In genomic region chr9:136960938-136961275, GRCh38 we compare ENCODE assay signal across 1 cellular context.
TF ChIP-seq lines count a peak whose summit lies in the region.

No MANE protein-coding gene starts in this region.

TF ChIP-seq in H1, 55 proteins besides CTCF, POLR2A, EP300 and RAD21:
- TF ChIP-seq KDM4A (IDR thresholded peaks at IDR 0.05; ENCODE audit: low read depth, low read length, severe bottlenecking) (no peak), JUN (IDR thresholded peaks at IDR 0.05; ENCODE audit: low read depth, low read length) (no peak), RBBP5 (IDR thresholded peaks at IDR 0.05; ENCODE audit: borderline replicate concordance, low read depth, low read length) (no peak), RFX5 (IDR thresholded peaks at IDR 0.05; ENCODE audit: borderline replicate concordance, low read depth, low read length) (no peak), SIX5 (IDR thresholded peaks at IDR 0.05; ENCODE audit: low read depth, low read length) (no peak), SUZ12 (IDR thresholded peaks at IDR 0.05; ENCODE audit: low read length) (no peak), CTBP2 (IDR thresholded peaks at IDR 0.05; ENCODE audit: borderline replicate concordance, insufficient read depth, insufficient read length, low read length) (no peak), SP1 (IDR thresholded peaks at IDR 0.05; ENCODE audit: low read depth, low read length) (no peak), RNF2 (IDR thresholded peaks at IDR 0.05; ENCODE audit: borderline replicate concordance, low read depth, low read length, missing control alignments, poor library complexity, severe bottlenecking) (no peak), NANOG (IDR thresholded peaks at IDR 0.05; ENCODE audit: insufficient read depth, low read depth, low read length, poor library complexity, severe bottlenecking) (no peak), BCL11A (IDR thresholded peaks at IDR 0.05; ENCODE audit: low read depth in 2 of 2, low read length in 2 of 2) (no peak), SRF (IDR thresholded peaks at IDR 0.05; ENCODE audit: low read depth, low read length) (no peak), PHF8 (conservative IDR thresholded peaks at IDR 0.05; ENCODE audit: low read depth, low read length) (no peak), SIRT6 (IDR thresholded peaks at IDR 0.05; ENCODE audit: low read length) (no peak), MAFK (IDR thresholded peaks at IDR 0.05; ENCODE audit: low read depth, low read length) (no peak), GABPA (IDR thresholded peaks at IDR 0.05; ENCODE audit: borderline replicate concordance, insufficient read depth, low read length) (no peak)
